19 cellular contexts compared by ENCODE assay signal in the genomic region with DNA sequence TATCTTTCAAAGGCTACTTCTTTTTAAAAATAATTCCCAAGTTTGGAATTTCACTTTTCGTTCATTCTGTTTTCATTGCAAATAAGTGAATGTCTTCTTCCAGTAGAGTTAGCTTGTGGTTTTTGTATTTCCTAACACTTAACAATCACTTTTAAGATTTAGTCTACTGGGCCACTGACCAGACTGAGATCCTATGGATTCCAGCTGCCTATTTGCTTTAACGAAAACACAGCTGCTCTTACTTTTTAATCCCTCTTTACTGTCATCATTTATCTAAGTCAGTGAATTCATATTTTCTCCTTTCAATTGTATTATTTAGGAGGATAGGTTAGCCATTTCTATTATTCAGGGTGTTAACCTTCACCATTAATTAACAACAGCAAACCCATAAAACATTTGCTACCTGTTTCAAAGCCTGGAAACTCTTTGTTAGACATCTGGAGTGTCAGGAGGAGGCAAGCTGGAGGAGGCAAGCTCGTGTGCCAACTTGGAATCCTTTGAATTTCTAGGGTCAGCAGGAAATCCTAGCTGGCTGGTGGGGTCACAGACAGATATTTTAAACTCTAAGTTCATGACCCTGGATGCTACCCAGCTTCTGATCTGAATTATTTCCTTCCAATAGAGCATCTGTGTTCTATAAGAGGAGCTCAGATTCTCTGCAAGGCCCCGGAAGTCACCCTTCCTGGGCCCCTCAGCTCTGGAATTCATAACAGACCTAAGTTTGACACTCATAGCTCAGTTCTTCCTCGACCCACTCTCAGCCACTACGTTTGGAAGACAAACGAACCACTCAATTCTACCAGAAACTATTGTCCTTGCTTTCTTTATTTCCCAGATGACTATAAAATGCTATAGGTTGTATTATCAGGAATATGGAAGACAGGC.
DNase-seq lines count a peak whose midpoint lies in the region; ATAC-seq, FAIRE-seq and TF ChIP-seq lines count a peak whose summit lies in the region.
"Had no signal": no experiment of that assay in that cellular context is flagged by ENCODE, and none has a peak within 500 bp of the region (broad histone marks: within the 10 kb centered on the region; RNA-seq: fewer than 3 reads in every experiment).

No MANE protein-coding gene starts in this region.

- ATAC-seq in HepG2 (no peak), right lobe of liver (no peak), GM21390 (IDR thresholded peaks at IDR 0.05; ENCODE audit: unreplicated experiment) (no peak)
- ATAC-seq: right cardiac atrium, upper lobe of right lung had no signal

- no peak for TF ChIP-seq RAD21 in HepG2 (CRISPR knock-in tag; IDR thresholded peaks at IDR 0.05)

- H3K4me3 ChIP-seq in HepG2 (replicated peaks in 1 of 3; ENCODE audit: insufficient read depth in 1 of 3, low read depth in 2 of 3, low read length in 3 of 3) (no peak overlapping the region), right lobe of liver (no peak overlapping the region)
- H3K4me3 ChIP-seq: upper lobe of right lung had no signal

- TF ChIP-seq POLR2A in HepG2 (IDR thresholded peaks at IDR 0.05; ENCODE audit: insufficient read depth in 1 of 2, low read depth in 2 of 2, low read length in 2 of 2) (no peak), right lobe of liver (IDR thresholded peaks at IDR 0.05) (no peak)

- no peaks in the 10 kb centered on the region for H3K4me1 ChIP-seq in HepG2 (ENCODE audit: insufficient read depth, low read length)
- no peaks in the 10 kb centered on the region for H3K4me1 ChIP-seq in right lobe of liver

- BruUV-seq in HepG2 (replicated peaks; lab: Mats Ljungman, UMichigan), result no TSS peak

- CTCF ChIA-PET in HepG2 (lab: Yijun Ruan, JAX; ENCODE audit: low intra/inter-chr PET ratio, low total read pairs), result no interaction called here

- no peaks in the 10 kb centered on the region for H4K20me1 ChIP-seq in HepG2 (ENCODE audit: insufficient read depth, low read length)

- no peak for DNase-seq in HepG2 (ENCODE audit: low spot score)
- no peak for DNase-seq in right lobe of liver
- peak; percentile 14 for DNase-seq in myocyte (ENCODE audit: low read depth)
- peak; percentile 6 for DNase-seq in stromal cell of bone marrow (ENCODE audit: low read depth)
- DNase-seq in pons (ENCODE audit: low spot score), result no peak
- DNase-seq in T1000 (lab: John Stamatoyannopoulos, UW), result no peak
- DNase-seq: activated CD4-positive, alpha-beta T cell treated with anti-CD3 and anti-CD28 coated beads, Interleukin-2, amount 10 ng/mL, durations not matched to agents 7 days and 5 days; activated CD8-positive, alpha-beta memory T cell treated with anti-CD3 and anti-CD28 coated beads, Interleukin-2, amount 50 U/mL, for 4 hours; activated effector memory CD4-positive, alpha-beta T cell treated with anti-CD3 and anti-CD28 coated beads, Interleukin-2, amount 50 U/mL, for 16 hours; amniotic stem cell; DMS153; NCI-H146; right cardiac atrium; stimulated activated CD4-positive, alpha-beta T cell treated with anti-CD3 and anti-CD28 coated beads, Interleukin-1b, Interleukin-23, amount 100 ng/mL, for 48 hours; upper lobe of right lung had no signal

- H3K27me3 ChIP-seq in HepG2 (ENCODE audit: control insufficient read depth in 1 of 2, insufficient read depth in 2 of 2, low read length in 2 of 2) (no peaks in the 10 kb centered on the region), right lobe of liver (no peaks in the 10 kb centered on the region)
- H3K27me3 ChIP-seq: upper lobe of right lung had no signal

- in situ Hi-C loops in HepG2 (cut with HindIII; ENCODE audit: extremely low pct_ligation_motif_present, low pct_unique_long_range_greater_than_20kb), result no loop called here

- H3K79me2 ChIP-seq in HepG2 (ENCODE audit: insufficient read depth, low read length), result no peaks in the 10 kb centered on the region

- no peak for TF ChIP-seq EP300 in HepG2 (IDR thresholded peaks at IDR 0.05; ENCODE audit: low read depth in 2 of 2, low read length in 2 of 2)
- TF ChIP-seq EP300 in HepG2 (CRISPR knock-in tag; IDR thresholded peaks at IDR 0.05; ENCODE audit: borderline replicate concordance), result no peak

- FAIRE-seq in HepG2 (lab: Jason Lieb, UNC) (no peak), endometrium (lab: Jason Lieb, UNC) (peak; percentile 4)
- FAIRE-seq: colon, TTC549 had no signal

- no peak for TF ChIP-seq CTCF in HepG2 (CRISPR knock-in tag; IDR thresholded peaks at IDR 0.05)
- TF ChIP-seq CTCF in right lobe of liver (IDR thresholded peaks at IDR 0.05), result no peak

- H3K9me3 ChIP-seq in HepG2 (ENCODE audit: low read length) (0 out of 2 replicates have a peak, but pooled peaks cover 5% of the 10 kb centered on the region), right lobe of liver (no peaks in the 10 kb centered on the region)
- H3K9me3 ChIP-seq: upper lobe of right lung had no signal

- POLR2A ChIA-PET in HepG2 (lab: Yijun Ruan, JAX), result no interaction called here

- no peaks in the 10 kb centered on the region for H3K36me3 ChIP-seq in HepG2 (replicated peaks in 1 of 2; ENCODE audit: control insufficient read depth in 1 of 2, insufficient read depth in 2 of 2, low read length in 2 of 2)
- H3K36me3 ChIP-seq in right lobe of liver, result no peaks in the 10 kb centered on the region
- H3K36me3 ChIP-seq: upper lobe of right lung had no signal

- WGBS in HepG2 (ENCODE audit: low lambda C conversion rate), result 4% methylated on average over 7 of the region's 7 CpGs
- 53% methylated on average over 6 of the region's 7 CpGs for WGBS in right lobe of liver (ENCODE audit: insufficient coverage, low coverage, low lambda C conversion rate, missing lambda C conversion rate)

- H3K27ac ChIP-seq in HepG2 (ENCODE audit: extremely low read length, insufficient read depth, low read length), result no peak overlapping the region
- H3K27ac ChIP-seq in right lobe of liver, result no peak overlapping the region
- H3K27ac ChIP-seq: upper lobe of right lung had no signal

- no peak overlapping the region for H2AFZ ChIP-seq in HepG2 (ENCODE audit: low read length)

- intact Hi-C loops in HepG2 (cut with micrococcal nuclease; ENCODE audit: unreplicated experiment) (no loop called here), right lobe of liver (cut with DNase I) (no loop called here)

- no peak overlapping the region for H3K9ac ChIP-seq in HepG2 (ENCODE audit: insufficient read depth, low read depth, low read length)

- no peak overlapping the region for H3K4me2 ChIP-seq in HepG2 (ENCODE audit: low read depth, low read length)

TF ChIP-seq in HepG2, 621 proteins besides CTCF, POLR2A, EP300 and RAD21:
- TF ChIP-seq ZNF790 (CRISPR knock-in tag; IDR thresholded peaks at IDR 0.05; ENCODE audit: borderline replicate concordance) (no peak), GABPA (IDR thresholded peaks at IDR 0.05; ENCODE audit: low read depth, low read length) (no peak), GABPA (CRISPR knock-in tag; IDR thresholded peaks at IDR 0.05; ENCODE audit: low read depth) (peak; percentile 19; the same call in 1 of the 2 replicates)

Comparison
In these comparisons a context has a peak if more than half of its experiments do, and no peak if none do; other contexts are left out.
1. DNase-seq: peak in myocyte (single experiment) and stromal cell of bone marrow (single experiment); none in HepG2 (single experiment), right lobe of liver (0 of 3), pons (single experiment) and T1000 (single experiment).